In genomic region chr2:148459300-148459891, GRCh38 we compare ENCODE assay signal across 16 cellular contexts.
DNase-seq lines count a peak whose midpoint lies in the region; ATAC-seq, FAIRE-seq and TF ChIP-seq lines count a peak whose summit lies in the region.
"Had no signal": no experiment of that assay in that cellular context is flagged by ENCODE, and none has a peak within 500 bp of the region (broad histone marks: within the 10 kb centered on the region; RNA-seq: fewer than 3 reads in every experiment).

No MANE protein-coding gene starts in this region.

- H3K9me3 Mint-ChIP-seq in activated CD4-positive, alpha-beta memory T cell treated with anti-CD3 and anti-CD28 coated beads, Interleukin-2, amount 10 ng/mL, durations not matched to agents 7 days and 5 days, result no peaks in the 10 kb centered on the region
- H3K9me3 Mint-ChIP-seq: CD8-positive, alpha-beta T cell; stimulated activated naive CD8-positive, alpha-beta T cell treated with anti-CD3 and anti-CD28 coated beads, Interleukin-15, amount 100 ng/mL, for 72 hours had no signal

- POLR2A ChIA-PET in HEK293T (lab: Yijun Ruan, JAX), result interaction anchor here (1.6 kb wide), 1 partner anchor 439 kb away, joined by 4 read pairs; the partner anchor contains the start of genes MBD5 and ORC4
- POLR2A ChIA-PET in activated CD4-positive, alpha-beta memory T cell treated with anti-CD3 and anti-CD28 coated beads, Interleukin-2, amount 10 ng/mL, durations not matched to agents 7 days and 5 days (lab: Charles Lee), result no interaction called here

- FAIRE-seq in kidney (lab: Jason Lieb, UNC), result peak; percentile 45

- intact Hi-C loops in kidney (cut with DNase I), result no loop called here
- intact Hi-C loops in left cardiac atrium (cut with DNase I), result no loop called here

- TF ChIP-seq CTCF in kidney (IDR thresholded peaks at IDR 0.05; ENCODE audit: borderline replicate concordance, extremely low read depth, insufficient read depth), result no peak

- CTCF ChIA-PET in HEK293T (lab: Yijun Ruan, JAX), result no interaction called here
- CTCF ChIA-PET in activated CD4-positive, alpha-beta memory T cell treated with anti-CD3 and anti-CD28 coated beads, Interleukin-2, amount 10 ng/mL, durations not matched to agents 7 days and 5 days (lab: Charles Lee), result no interaction called here

- H3K4me3 Mint-ChIP-seq in activated CD4-positive, alpha-beta memory T cell treated with anti-CD3 and anti-CD28 coated beads, Interleukin-2, amount 10 ng/mL, durations not matched to agents 7 days and 5 days, result no peak overlapping the region
- H3K4me3 Mint-ChIP-seq: CD8-positive, alpha-beta T cell; stimulated activated naive CD8-positive, alpha-beta T cell treated with anti-CD3 and anti-CD28 coated beads, Interleukin-15, amount 100 ng/mL, for 72 hours had no signal

- H3K9me3 ChIP-seq in kidney (ENCODE audit: control insufficient read depth in 1 of 2, low read length in 2 of 2), result no peaks in the 10 kb centered on the region
- H3K9me3 ChIP-seq: mucosa of descending colon, right atrium auricular region had no signal

- H3K27ac ChIP-seq in kidney (ENCODE audit: low read depth in 2 of 2, low read length in 2 of 2), result no peak overlapping the region
- H3K27ac ChIP-seq: cardiac muscle cell, right atrium auricular region, RWPE1, VCaP had no signal

- H3K36me3 ChIP-seq in kidney (ENCODE audit: control insufficient read depth in 1 of 2, insufficient read depth in 2 of 2, low read length in 2 of 2), result no peaks in the 10 kb centered on the region
- H3K36me3 ChIP-seq: cardiac muscle cell, right atrium auricular region had no signal

- no peaks in the 10 kb centered on the region for H3K4me1 Mint-ChIP-seq in activated CD4-positive, alpha-beta memory T cell treated with anti-CD3 and anti-CD28 coated beads, Interleukin-2, amount 10 ng/mL, durations not matched to agents 7 days and 5 days
- H3K4me1 Mint-ChIP-seq: stimulated activated naive CD8-positive, alpha-beta T cell treated with anti-CD3 and anti-CD28 coated beads, Interleukin-15, amount 100 ng/mL, for 72 hours had no signal

- peak; percentile 13 for DNase-seq in EL
- DNase-seq in HEK293T (ENCODE audit: extremely low spot score), result no peak
- DNase-seq in kidney, result no peak
- DNase-seq in T-helper 1 cell, result no peak
- no peak for DNase-seq in SK-N-DZ (ENCODE audit: low spot score)
- no peak for DNase-seq in activated CD4-positive, alpha-beta memory T cell treated with anti-CD3 and anti-CD28 coated beads, Interleukin-2, amount 10 ng/mL, durations not matched to agents 7 days and 5 days
- DNase-seq in left cardiac atrium, result no peak
- DNase-seq: CD8-positive, alpha-beta T cell; left colon; mucosa of descending colon; stimulated activated naive CD8-positive, alpha-beta T cell treated with anti-CD3 and anti-CD28 coated beads, Interleukin-15, amount 100 ng/mL, for 72 hours had no signal

- H3K27me3 Mint-ChIP-seq in activated CD4-positive, alpha-beta memory T cell treated with anti-CD3 and anti-CD28 coated beads, Interleukin-2, amount 10 ng/mL, durations not matched to agents 7 days and 5 days, result no peaks in the 10 kb centered on the region
- H3K27me3 Mint-ChIP-seq: stimulated activated naive CD8-positive, alpha-beta T cell treated with anti-CD3 and anti-CD28 coated beads, Interleukin-15, amount 100 ng/mL, for 72 hours had no signal

- H3K27ac Mint-ChIP-seq in activated CD4-positive, alpha-beta memory T cell treated with anti-CD3 and anti-CD28 coated beads, Interleukin-2, amount 10 ng/mL, durations not matched to agents 7 days and 5 days, result no peak overlapping the region
- H3K27ac Mint-ChIP-seq: CD8-positive, alpha-beta T cell had no signal

- H3K36me3 Mint-ChIP-seq in activated CD4-positive, alpha-beta memory T cell treated with anti-CD3 and anti-CD28 coated beads, Interleukin-2, amount 10 ng/mL, durations not matched to agents 7 days and 5 days (ENCODE audit: low read depth), result no peaks in the 10 kb centered on the region

- H3K4me1 ChIP-seq in kidney (ENCODE audit: control insufficient read depth in 1 of 2, insufficient read depth in 1 of 2, low read depth in 1 of 2, low read length in 2 of 2), result no peaks in the 10 kb centered on the region
- H3K4me1 ChIP-seq: right atrium auricular region had no signal

- ATAC-seq in SK-N-SH treated with all-trans-retinoic acid at 6 μM for 48 hours (peak; percentile 65), left cardiac atrium (no peak)
- ATAC-seq: CD8-positive, alpha-beta T cell; mucosa of descending colon; stimulated activated naive CD8-positive, alpha-beta T cell treated with anti-CD3 and anti-CD28 coated beads, Interleukin-15, amount 100 ng/mL, for 72 hours had no signal

- no peak overlapping the region for H3K9ac ChIP-seq in kidney (ENCODE audit: low read length in 2 of 2)

- no peak overlapping the region for H3K4me3 ChIP-seq in kidney (ENCODE audit: low read length in 2 of 2)
- H3K4me3 ChIP-seq: cardiac muscle cell, mucosa of descending colon, right atrium auricular region had no signal

TF ChIP-seq in HEK293T, 16 proteins besides CTCF, POLR2A, EP300 and RAD21:
- TF ChIP-seq CTBP1 (IDR thresholded peaks at IDR 0.05; ENCODE audit: borderline replicate concordance) (no peak), PKNOX1 (IDR thresholded peaks at IDR 0.05) (peak; percentile 78), ARNT (IDR thresholded peaks at IDR 0.05) (no peak)
TF ChIP-seq in HEK293T: peak in this region for 1.

TF ChIP-seq in SK-N-SH treated with all-trans-retinoic acid at 6 μM for 48 hours, 23 proteins besides CTCF, POLR2A, EP300 and RAD21:
- TF ChIP-seq TCF4 (CRISPR knock-in tag; IDR thresholded peaks at IDR 0.05; ENCODE audit: borderline replicate concordance), result no peak
- peak; percentile 60; the same call in 1 of the 2 replicates for TF ChIP-seq ISL1 (CRISPR knock-in tag; IDR thresholded peaks at IDR 0.05)
